Comparison of ENCODE assay signal across 32 cellular contexts in genomic region chr16:4336701-4337539, GRCh38. TPM values are rescaled to one million over a fixed set of nuclear protein-coding genes. Genes with fewer than 3 reads are reported as not detected.
"Had no signal": no experiment of that assay in that cellular context is flagged by ENCODE, and none has a peak within 500 bp of the region (broad histone marks: within the 10 kb centered on the region; RNA-seq: fewer than 3 reads in every experiment).

No MANE protein-coding gene starts in this region.

- H3K27ac ChIP-seq: epithelial cell of prostate, esophagus squamous epithelium, heart right ventricle, right atrium auricular region, vagina, WERI-Rb-1 had no signal

- DNase-seq: activated CD4-positive, alpha-beta T cell treated with anti-CD3 and anti-CD28 coated beads, Interleukin-2, amount 50 U/mL, for 1 hour; activated CD4-positive, CD25-positive, alpha-beta regulatory T cell treated with anti-CD3 and anti-CD28 coated beads, Interleukin-2, amount 50 U/mL, for 72 hours; activated CD8-positive, alpha-beta T cell treated with anti-CD3 and anti-CD28 coated beads for 36 hours; activated gamma-delta T cell treated with Interleukin-2 at 50 U/mL for 16 hours; activated naive CD8-positive, alpha-beta T cell treated with anti-CD3 and anti-CD28 coated beads, Interleukin-2, amount 50 U/mL, for 24 hours; activated T-cell treated with anti-CD3 and anti-CD28 coated beads, Interleukin-2, amount 50 U/mL, for 4 hours; dermis blood vessel endothelial cell; effector CD4-positive, alpha-beta T cell; esophagus squamous epithelium; foreskin melanocyte; heart right ventricle; left ventricle myocardium superior; mammary epithelial cell; midbrain; naive thymus-derived CD4-positive, alpha-beta T cell; occipital lobe; stimulated activated CD4-positive, alpha-beta T cell treated with anti-CD3 and anti-CD28 coated beads, Interleukin-2, amount 100 ng/mL, for 48 hours; T-cell; WERI-Rb-1 had no signal

- H3K36me3 Mint-ChIP-seq: activated naive CD4-positive, alpha-beta T cell treated with anti-CD3 and anti-CD28 coated beads, Interleukin-2, amount 50 U/mL, for 24 hours; T-cell; type B pancreatic cell had no signal

- H3K9me3 ChIP-seq: esophagus squamous epithelium, heart right ventricle, right atrium auricular region, vagina had no signal

- H3K27me3 Mint-ChIP-seq: activated CD8-positive, alpha-beta T cell treated with anti-CD3 and anti-CD28 coated beads for 36 hours; activated naive CD4-positive, alpha-beta T cell treated with anti-CD3 and anti-CD28 coated beads, Interleukin-2, amount 50 U/mL, for 24 hours; activated naive CD8-positive, alpha-beta T cell treated with anti-CD3 and anti-CD28 coated beads, Interleukin-2, amount 50 U/mL, for 24 hours; activated T-helper 17 cell treated with anti-CD3 and anti-CD28 coated beads, Interleukin-2, amount 50 U/mL, for 72 hours; stimulated activated naive CD8-positive, alpha-beta T cell treated with anti-CD3 and anti-CD28 coated beads, Interleukin-15, Interleukin-2, amounts not matched to agents 100 ng/mL and 50 ng/mL, for 24 hours; T-cell; type B pancreatic cell had no signal

- H3K4me3 ChIP-seq: esophagus squamous epithelium, heart right ventricle, right atrium auricular region, vagina had no signal

- ATAC-seq: activated CD8-positive, alpha-beta T cell treated with anti-CD3 and anti-CD28 coated beads for 36 hours; activated T-cell treated with anti-CD3 and anti-CD28 coated beads, Interleukin-2, amount 50 U/mL, for 4 hours; activated T-helper 17 cell treated with anti-CD3 and anti-CD28 coated beads, Interleukin-2, amount 50 U/mL, for 72 hours; naive thymus-derived CD4-positive, alpha-beta T cell; T-cell had no signal

- H3K27me3 ChIP-seq: esophagus squamous epithelium, heart right ventricle, right atrium auricular region, vagina had no signal

- H3K4me1 Mint-ChIP-seq: activated naive CD4-positive, alpha-beta T cell treated with anti-CD3 and anti-CD28 coated beads, Interleukin-2, amount 50 U/mL, for 24 hours; activated naive CD8-positive, alpha-beta T cell treated with anti-CD3 and anti-CD28 coated beads, Interleukin-2, amount 50 U/mL, for 24 hours; activated T-helper 17 cell treated with anti-CD3 and anti-CD28 coated beads, Interleukin-2, amount 50 U/mL, for 72 hours; neural crest cell; T-cell had no signal

- H3K9me3 Mint-ChIP-seq: activated CD8-positive, alpha-beta T cell treated with anti-CD3 and anti-CD28 coated beads for 36 hours; activated naive CD4-positive, alpha-beta T cell treated with anti-CD3 and anti-CD28 coated beads, Interleukin-2, amount 50 U/mL, for 24 hours; activated naive CD8-positive, alpha-beta T cell treated with anti-CD3 and anti-CD28 coated beads, Interleukin-2, amount 50 U/mL, for 24 hours; activated T-cell treated with anti-CD3 and anti-CD28 coated beads, Interleukin-2, amount 50 U/mL, for 4 hours; activated T-helper 17 cell treated with anti-CD3 and anti-CD28 coated beads, Interleukin-2, amount 50 U/mL, for 72 hours; naive thymus-derived CD4-positive, alpha-beta T cell; neural crest cell; stimulated activated naive CD8-positive, alpha-beta T cell treated with anti-CD3 and anti-CD28 coated beads, Interleukin-15, Interleukin-2, amounts not matched to agents 100 ng/mL and 50 ng/mL, for 24 hours; T-cell; type B pancreatic cell had no signal

- FAIRE-seq: bronchial epithelial cell, colon, endometrium, TTC549 had no signal

- H3K27ac Mint-ChIP-seq: activated CD8-positive, alpha-beta T cell treated with anti-CD3 and anti-CD28 coated beads for 36 hours; activated naive CD4-positive, alpha-beta T cell treated with anti-CD3 and anti-CD28 coated beads, Interleukin-2, amount 50 U/mL, for 24 hours; activated naive CD8-positive, alpha-beta T cell treated with anti-CD3 and anti-CD28 coated beads, Interleukin-2, amount 50 U/mL, for 24 hours; activated T-helper 17 cell treated with anti-CD3 and anti-CD28 coated beads, Interleukin-2, amount 50 U/mL, for 72 hours; naive thymus-derived CD4-positive, alpha-beta T cell; stimulated activated naive CD8-positive, alpha-beta T cell treated with anti-CD3 and anti-CD28 coated beads, Interleukin-15, Interleukin-2, amounts not matched to agents 100 ng/mL and 50 ng/mL, for 24 hours; T-cell; type B pancreatic cell had no signal

- H3K4me3 Mint-ChIP-seq: activated CD8-positive, alpha-beta T cell treated with anti-CD3 and anti-CD28 coated beads for 36 hours; activated naive CD4-positive, alpha-beta T cell treated with anti-CD3 and anti-CD28 coated beads, Interleukin-2, amount 50 U/mL, for 24 hours; activated naive CD8-positive, alpha-beta T cell treated with anti-CD3 and anti-CD28 coated beads, Interleukin-2, amount 50 U/mL, for 24 hours; activated T-cell treated with anti-CD3 and anti-CD28 coated beads, Interleukin-2, amount 50 U/mL, for 4 hours; activated T-helper 17 cell treated with anti-CD3 and anti-CD28 coated beads, Interleukin-2, amount 50 U/mL, for 72 hours; naive thymus-derived CD4-positive, alpha-beta T cell; neural crest cell; stimulated activated naive CD8-positive, alpha-beta T cell treated with anti-CD3 and anti-CD28 coated beads, Interleukin-15, Interleukin-2, amounts not matched to agents 100 ng/mL and 50 ng/mL, for 24 hours; T-cell; type B pancreatic cell had no signal

RNA-seq across cellular contexts. Expression of gene GLIS2, which starts 21.1 kb away (rescaled TPM):
- polyA plus RNA-seq: naive thymus-derived CD4-positive, alpha-beta T cell had no signal

RNA-seq across cellular contexts. Expression of gene VASN, which starts 34.7 kb away (rescaled TPM):
- total RNA-seq: activated CD8-positive, alpha-beta T cell treated with anti-CD3 and anti-CD28 coated beads for 36 hours; T-helper 2 cell treated with Interferon-gamma antibody and Interleukin-4, amounts not matched to agents 100 ng/mL and 5 ng/mL, for 36 hours had no signal
